Comparison of ENCODE assay signal across 8 cellular contexts in genomic region chr22:37187891-37188761, GRCh38. TPM values are rescaled to one million over a fixed set of nuclear protein-coding genes. Genes with fewer than 3 reads are reported as not detected.
DNase-seq lines count a peak whose midpoint lies in the region; ATAC-seq, FAIRE-seq and TF ChIP-seq lines count a peak whose summit lies in the region.

Gene C1QTNF6, minus strand, starts transcription at chr22:37188247. Its CDS starts 34 bp downstream, at chr22:37188213.

- in situ Hi-C loops in HepG2 (cut with HindIII; ENCODE audit: extremely low pct_ligation_motif_present, low pct_unique_long_range_greater_than_20kb) = no loop called here

- no peak for TF ChIP-seq RAD21 in HepG2 (CRISPR knock-in tag; IDR thresholded peaks at IDR 0.05)

- H3K36me3 ChIP-seq in HepG2 (replicated peaks in 1 of 2; ENCODE audit: control insufficient read depth in 1 of 2, insufficient read depth in 2 of 2, low read length in 2 of 2) (no peaks in the 10 kb centered on the region), upper lobe of left lung (no peaks in the 10 kb centered on the region)

- TF ChIP-seq EP300 in HepG2 (IDR thresholded peaks at IDR 0.05; ENCODE audit: low read depth in 2 of 2, low read length in 2 of 2) (no peak), HepG2 (CRISPR knock-in tag; IDR thresholded peaks at IDR 0.05; ENCODE audit: borderline replicate concordance) (no peak), upper lobe of left lung (IDR thresholded peaks at IDR 0.05) (no peak)

- H3K79me2 ChIP-seq in HepG2 (ENCODE audit: insufficient read depth, low read length) = no peaks in the 10 kb centered on the region

- intact Hi-C loops in HepG2 (cut with micrococcal nuclease; ENCODE audit: unreplicated experiment) = no loop called here

- H3K4me1 ChIP-seq in HepG2 (ENCODE audit: insufficient read depth, low read length) = peaks cover 22% of the 10 kb centered on the region
- H3K4me1 ChIP-seq in upper lobe of left lung = peaks cover 35 to 38% (median 37%) of the 10 kb centered on the region in 4 donors

- DNase-seq in activated naive CD8-positive, alpha-beta T cell treated with anti-CD3 and anti-CD28 coated beads, Interleukin-2, amount 50 U/mL, for 24 hours = no peak
- DNase-seq in HepG2 (ENCODE audit: low spot score) (no peak), upper lobe of left lung (no peak), NCI-H2171 treated with DMSO at 0.1 percent for 48 hours (lab: John Stamatoyannopoulos, UW) (no peak), GM10266 (ENCODE audit: extremely low spot score) (no peak)

- no peaks in the 10 kb centered on the region for H3K27me3 Mint-ChIP-seq in activated naive CD8-positive, alpha-beta T cell
- no peaks in the 10 kb centered on the region for H3K27me3 Mint-ChIP-seq in activated naive CD8-positive, alpha-beta T cell treated with anti-CD3 and anti-CD28 coated beads, Interleukin-2, amount 50 U/mL, for 24 hours

- H3K9me3 Mint-ChIP-seq in activated naive CD8-positive, alpha-beta T cell (ENCODE audit: low read depth) = no peaks in the 10 kb centered on the region
- H3K9me3 Mint-ChIP-seq in activated naive CD8-positive, alpha-beta T cell treated with anti-CD3 and anti-CD28 coated beads, Interleukin-2, amount 50 U/mL, for 24 hours = peaks cover 7% of the 10 kb centered on the region

- H3K4me3 ChIP-seq in HepG2 (replicated peaks in 1 of 3; ENCODE audit: insufficient read depth in 1 of 3, low read depth in 2 of 3, low read length in 3 of 3) = peak within 1 kb of the TSS in 2 of 3 experiments; percentile 22 to 57; a peak in 4 of 6 replicates
- H3K4me3 ChIP-seq in upper lobe of left lung = peak within 1 kb of the TSS in 3 of 4 donors; percentile 22 to 43 (median 39)

- TF ChIP-seq POLR2A in HepG2 (IDR thresholded peaks at IDR 0.05; ENCODE audit: insufficient read depth in 1 of 2, low read depth in 2 of 2, low read length in 2 of 2) (no peak), upper lobe of left lung (IDR thresholded peaks at IDR 0.05) (no peak)

- no peak for ATAC-seq in activated naive CD8-positive, alpha-beta T cell treated with anti-CD3 and anti-CD28 coated beads, Interleukin-2, amount 50 U/mL, for 24 hours
- peak; percentile 44 for ATAC-seq in HepG2
- peak; percentile 72 to 83 for ATAC-seq in upper lobe of left lung (ENCODE audit: low FRiP score in 2 of 2)
- no peak for ATAC-seq in GM18498 (IDR thresholded peaks at IDR 0.05; ENCODE audit: unreplicated experiment)

- no TSS peak for BruUV-seq in HepG2 (replicated peaks; lab: Mats Ljungman, UMichigan)

- 43% methylated on average over 15 of the region's 17 CpGs for WGBS in HepG2 (ENCODE audit: low lambda C conversion rate)
- WGBS in upper lobe of left lung, 2 donors = 26 to 34% methylated on average over 15 to 16 of the region's 17 CpGs

- H4K20me1 ChIP-seq in HepG2 (ENCODE audit: insufficient read depth, low read length) = no peaks in the 10 kb centered on the region

- peak within 1 kb of the TSS; percentile 35 for H3K27ac ChIP-seq in cingulate gyrus (ENCODE audit: low read depth, low read length)
- no peak within 1 kb of the TSS for H3K27ac ChIP-seq in HepG2 (ENCODE audit: extremely low read length, insufficient read depth, low read length)
- H3K27ac ChIP-seq in upper lobe of left lung = peak within 1 kb of the TSS; percentile 68 to 89 (median 88)

- no peak for FAIRE-seq in HepG2 (lab: Jason Lieb, UNC)

- H3K4me2 ChIP-seq in HepG2 (ENCODE audit: low read depth, low read length) = peak within 1 kb of the TSS; percentile 59

- POLR2A ChIA-PET in HepG2 (lab: Yijun Ruan, JAX) = interaction anchor here (0.9 to 2.2 kb wide), 3 partner anchors 9 to 11 kb away, joined by 6 to 11 read pairs (median 7); no protein-coding TSS in a partner anchor

- H3K4me1 Mint-ChIP-seq in activated naive CD8-positive, alpha-beta T cell (ENCODE audit: low read depth) = peaks cover 56% of the 10 kb centered on the region
- peaks cover 58% of the 10 kb centered on the region for H3K4me1 Mint-ChIP-seq in activated naive CD8-positive, alpha-beta T cell treated with anti-CD3 and anti-CD28 coated beads, Interleukin-2, amount 50 U/mL, for 24 hours

- H3K27me3 ChIP-seq in HepG2 (ENCODE audit: control insufficient read depth in 1 of 2, insufficient read depth in 2 of 2, low read length in 2 of 2) (no peaks in the 10 kb centered on the region), upper lobe of left lung (no peaks in the 10 kb centered on the region)

- H3K9ac ChIP-seq in HepG2 (ENCODE audit: insufficient read depth, low read depth, low read length) = peak within 1 kb of the TSS; percentile 35; the same call in 1 of the 2 replicates

- H3K9me3 ChIP-seq in HepG2 (ENCODE audit: low read length) (no peaks in the 10 kb centered on the region), upper lobe of left lung (no peaks in the 10 kb centered on the region)

- no peak within 1 kb of the TSS for H3K4me3 Mint-ChIP-seq in activated naive CD8-positive, alpha-beta T cell
- no peak within 1 kb of the TSS for H3K4me3 Mint-ChIP-seq in activated naive CD8-positive, alpha-beta T cell treated with anti-CD3 and anti-CD28 coated beads, Interleukin-2, amount 50 U/mL, for 24 hours

- no peak within 1 kb of the TSS for H2AFZ ChIP-seq in HepG2 (ENCODE audit: low read length)

- CTCF ChIA-PET in HepG2 (lab: Yijun Ruan, JAX; ENCODE audit: low intra/inter-chr PET ratio, low total read pairs) = no interaction called here

- no peaks in the 10 kb centered on the region for H3K36me3 Mint-ChIP-seq in activated naive CD8-positive, alpha-beta T cell
- peaks cover 7% of the 10 kb centered on the region for H3K36me3 Mint-ChIP-seq in activated naive CD8-positive, alpha-beta T cell treated with anti-CD3 and anti-CD28 coated beads, Interleukin-2, amount 50 U/mL, for 24 hours (ENCODE audit: low read depth)

- peak within 1 kb of the TSS; percentile 89 for H3K27ac Mint-ChIP-seq in activated naive CD8-positive, alpha-beta T cell
- H3K27ac Mint-ChIP-seq in activated naive CD8-positive, alpha-beta T cell treated with anti-CD3 and anti-CD28 coated beads, Interleukin-2, amount 50 U/mL, for 24 hours = no peak within 1 kb of the TSS

- TF ChIP-seq CTCF in HepG2 (CRISPR knock-in tag; IDR thresholded peaks at IDR 0.05) = no peak
- no peak for TF ChIP-seq CTCF in upper lobe of left lung (IDR thresholded peaks at IDR 0.05)
- TF ChIP-seq CTCF in GM10266 (IDR thresholded peaks at IDR 0.05; ENCODE audit: control insufficient read depth, insufficient read depth, low read depth, missing control alignments) = no peak

TF ChIP-seq in HepG2, 621 proteins besides CTCF, POLR2A, EP300 and RAD21 (continues in another document):
- TF ChIP-seq ZNF746 (CRISPR knock-in tag; IDR thresholded peaks at IDR 0.05) (peak; percentile 63; the same call in 1 of the 2 replicates), ZNF687 (CRISPR knock-in tag; IDR thresholded peaks at IDR 0.05) (peak; percentile 26; the same call in 1 of the 2 replicates), NFYB (CRISPR knock-in tag; IDR thresholded peaks at IDR 0.05) (no peak), MXD4 (CRISPR knock-in tag; IDR thresholded peaks at IDR 0.05) (no peak)

RNA-seq across cellular contexts. Expression of gene C1QTNF6, which starts in this region (rescaled TPM):
- total RNA-seq in HepG2 (2016; rRNA removed; fragmentation: Illumina TruSeq; extraction: Trizol) = 1.5 and 2.7 TPM in 2 replicates
- 0.40 and 0.97 TPM in 2 replicates for total RNA-seq in HepG2 (2016; cell fraction: cytosol; rRNA removed; fragmentation: Illumina TruSeq; extraction: Trizol; ENCODE audit: low read depth)
- total RNA-seq in HepG2 (2016; cell fraction: insoluble cytoplasmic fraction; rRNA removed; fragmentation: Illumina TruSeq; extraction: Trizol) = 1.1 and 2.5 TPM in 2 replicates
- total RNA-seq in HepG2 (2016; cell fraction: membrane; rRNA removed; fragmentation: Illumina TruSeq; extraction: Trizol) = 1.7 and 1.8 TPM in 2 replicates
- total RNA-seq in HepG2 (2016; cell fraction: nucleus; rRNA removed; fragmentation: Illumina TruSeq; extraction: Trizol) = 4.5 and 5.3 TPM in 2 replicates
- polyA plus RNA-seq in HepG2 (2011; rRNA removed) = 6.9 and 10.7 TPM in 2 replicates
- 3.0 and 4.1 TPM in 2 replicates for polyA plus RNA-seq in HepG2 (2011; cell fraction: cytosol; rRNA removed)
- 39.8 and 43.2 TPM in 2 replicates for polyA plus RNA-seq in HepG2 (2011; cell fraction: nucleus; rRNA removed)
- polyA plus RNA-seq in HepG2 (2012) = 4.1 and 5.1 TPM in 2 replicates
- polyA plus RNA-seq in HepG2 (2016; cell fraction: cytosol; fragmentation: Illumina TruSeq; extraction: Trizol; ENCODE audit: low read depth) = 0.60 and 1.2 TPM in 2 replicates
- 1.7 and 1.9 TPM in 2 replicates for polyA plus RNA-seq in HepG2 (2016; cell fraction: insoluble cytoplasmic fraction; fragmentation: Illumina TruSeq; extraction: Trizol; ENCODE audit: low read depth)
- polyA plus RNA-seq in HepG2 (2016; cell fraction: membrane; fragmentation: Illumina TruSeq; extraction: Trizol; ENCODE audit: low read depth) = 1.6 and 1.8 TPM in 2 replicates
- 8.4 and 10.3 TPM in 2 replicates for polyA plus RNA-seq in HepG2 (2016; cell fraction: nucleus; fragmentation: Illumina TruSeq; extraction: Trizol; ENCODE audit: insufficient read depth, low read depth)
- polyA minus RNA-seq in HepG2 (2011; rRNA and poly(A)+ RNA removed; ENCODE audit: low replicate concordance) = 8.3 and 36.4 TPM in 2 replicates
- 2.5 and 4.0 TPM in 2 replicates for polyA minus RNA-seq in HepG2 (2011; cell fraction: cytosol; rRNA and poly(A)+ RNA removed)
- 18.0 and 21.3 TPM in 2 replicates for polyA minus RNA-seq in HepG2 (2011; cell fraction: nucleus; rRNA and poly(A)+ RNA removed)
- 1 to 10 TPM; 2.1 to 8.4 (median 4.7) TPM for total RNA-seq in upper lobe of left lung

Comparison
In these comparisons a context has a peak if more than half of its experiments do, and no peak if none do; other contexts are left out.
1. ATAC-seq: peak in HepG2 (single experiment) and upper lobe of left lung (2 of 2); none in activated naive CD8-positive, alpha-beta T cell treated with anti-CD3 and anti-CD28 coated beads, Interleukin-2, amount 50 U/mL, for 24 hours (single experiment) and GM18498 (single experiment).